In the genomic region with DNA sequence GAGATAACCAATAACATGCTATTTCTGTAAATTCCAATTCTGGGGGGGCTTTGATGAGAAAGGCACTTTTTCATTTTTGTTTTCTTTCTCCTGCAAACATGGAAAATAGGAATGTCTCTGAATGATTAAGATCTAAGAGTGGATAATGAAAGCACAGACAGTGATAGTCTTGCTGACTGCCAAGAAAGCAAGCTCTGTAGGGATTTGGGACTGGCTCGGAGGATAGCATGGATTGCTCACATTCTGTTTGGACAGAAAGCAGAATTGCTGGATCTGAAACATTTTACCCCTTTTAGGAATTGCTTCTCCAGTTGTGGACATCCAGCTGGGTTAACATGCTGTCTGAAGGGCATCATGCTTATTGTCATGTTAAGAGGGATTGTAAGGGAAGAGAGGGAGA, we compare ENCODE assay signal across 17 cellular contexts.
DNase-seq lines count a peak whose midpoint lies in the region; ATAC-seq, FAIRE-seq and TF ChIP-seq lines count a peak whose summit lies in the region.
"Had no signal": no experiment of that assay in that cellular context is flagged by ENCODE, and none has a peak within 500 bp of the region (broad histone marks: within the 10 kb centered on the region; RNA-seq: fewer than 3 reads in every experiment).

No MANE protein-coding gene starts in this region.

- H2BK20ac ChIP-seq in H1 (ENCODE audit: low read length), result no peak overlapping the region

- no peak overlapping the region for H4K8ac ChIP-seq in H1 (ENCODE audit: extremely low read depth, insufficient read depth, low read length)

- intact Hi-C loops in Right ventricle myocardium superior (cut with DNase I) (no loop called here), cardiac septum (cut with DNase I) (loop anchor here (10.0 kb wide), 1 partner anchor 145 kb away; a partner anchor contains a TSS)

- TF ChIP-seq RAD21 in H1 (IDR thresholded peaks at IDR 0.05 in 1 of 2, conservative IDR thresholded peaks at IDR 0.05 in 1 of 2; ENCODE audit: low read depth in 2 of 2, low read length in 2 of 2), result no peak

- CTCF ChIA-PET in H1 (lab: Charles Lee; ENCODE audit: partially characterized antibody), result no interaction called here

- ATAC-seq in Right ventricle myocardium superior (ENCODE audit: poor library complexity), result peak; percentile 74
- ATAC-seq in GM19397 (IDR thresholded peaks at IDR 0.05; ENCODE audit: unreplicated experiment), result no peak
- no peak for ATAC-seq in activated CD4-positive, CD25-positive, alpha-beta regulatory T cell treated with anti-CD3 and anti-CD28 coated beads, Interleukin-2, amount 50 U/mL, for 24 hours

- H2BK5ac ChIP-seq in H1 (ENCODE audit: low read depth, low read length), result no peak overlapping the region

- H3K79me1 ChIP-seq in H1 (ENCODE audit: low read depth, low read length), result no peaks in the 10 kb centered on the region

- no peak overlapping the region for H3K4me2 ChIP-seq in H1 (ENCODE audit: insufficient read depth in 1 of 2, low read depth in 2 of 2, low read length in 2 of 2)

- no peaks in the 10 kb centered on the region for H3K79me2 ChIP-seq in H1 (ENCODE audit: control insufficient read depth in 1 of 2, insufficient read depth in 2 of 2, low read length in 2 of 2)

- no peak overlapping the region for H2BK15ac ChIP-seq in H1 (ENCODE audit: low read length)

- no peak overlapping the region for H4K91ac ChIP-seq in H1 (replicated peaks; ENCODE audit: insufficient read length, low read length)

- FAIRE-seq in H1 (lab: Jason Lieb, UNC), result peak; percentile 66
- FAIRE-seq: GM12891 had no signal

- DNase-seq in Right ventricle myocardium superior (no peak), cardiac septum (ENCODE audit: low spot score) (no peak), H1 (ENCODE audit: low read depth in 1 of 2, low spot score in 2 of 2) (no peak), OCI-M2 (lab: John Stamatoyannopoulos, UW; ENCODE audit: unreplicated experiment) (no peak), HuH-7 (ENCODE audit: low spot score) (no peak)
- DNase-seq: CD4-positive, CD25-positive, alpha-beta regulatory T cell; Karpas-422; NCI-H1105 treated with DMSO at 0.1 percent for 48 hours; NCI-H1930; NCI-H2171; NCI-H82; Peyer's patch; SHP77 treated with DMSO at 0.1 percent for 48 hours had no signal

- H3K56ac ChIP-seq in H1 (replicated peaks; ENCODE audit: insufficient read length, low read depth, low read length), result no peak overlapping the region

- H2BK12ac ChIP-seq in H1 (ENCODE audit: low read depth, low read length), result no peak overlapping the region

- H3K4me1 ChIP-seq in H1 (replicated peaks in 1 of 4; ENCODE audit: control insufficient read depth in 3 of 4, insufficient read depth in 4 of 4, low read length in 3 of 4) (peaks cover 0 to 8% (median 5%) of the 10 kb centered on the region in 4 experiments; a peak in 4 of 7 replicates), muscle layer of colon (ENCODE audit: insufficient read depth, low read length) (peaks cover 7% of the 10 kb centered on the region)
- H3K4me1 ChIP-seq: Peyer's patch had no signal

- H3K14ac ChIP-seq in H1 (ENCODE audit: insufficient read length), result no peak overlapping the region

- H3K27me3 ChIP-seq in H1 (replicated peaks in 1 of 4; ENCODE audit: control insufficient read depth in 3 of 4, extremely low read depth in 1 of 4, insufficient read depth in 3 of 4, low read length in 3 of 4), result no peaks in the 10 kb centered on the region
- no peaks in the 10 kb centered on the region for H3K27me3 ChIP-seq in muscle layer of colon (ENCODE audit: control insufficient read depth in 1 of 2, insufficient read depth in 2 of 2, low read length in 2 of 2)
- H3K27me3 ChIP-seq: Peyer's patch had no signal

- H2AFZ ChIP-seq in H1 (ENCODE audit: low read length), result no peak overlapping the region

- WGBS in H1 (ENCODE audit: extremely low coverage in 1 of 2, insufficient coverage in 1 of 2, insufficient read length in 1 of 2, insufficient replicate concordance in 2 of 2, low coverage in 1 of 2, low lambda C conversion rate in 2 of 2, missing lambda C conversion rate in 1 of 2), 2 experiments, result 83% methylated on average over 1 of the region's 1 CpG; no CpG with 5 or more reads in 1 of the 2 experiments

- no peaks in the 10 kb centered on the region for H4K20me1 ChIP-seq in H1 (replicated peaks in 1 of 2; ENCODE audit: control insufficient read depth in 1 of 2, insufficient read depth in 2 of 2, low read length in 2 of 2)

- H3K27ac ChIP-seq in H1 (ENCODE audit: low read depth, low read length) (no peak overlapping the region), muscle layer of colon (ENCODE audit: low read depth, low read length) (peak overlapping the region; percentile 62)

- H3K9me3 ChIP-seq in H1 (ENCODE audit: insufficient read depth in 2 of 2, low read depth in 1 of 2, low read length in 1 of 2) (no peaks in the 10 kb centered on the region; a peak in 1 of 4 replicates), muscle layer of colon (ENCODE audit: low read length) (no peaks in the 10 kb centered on the region)
- H3K9me3 ChIP-seq: Peyer's patch had no signal

- POLR2A ChIA-PET in H1 (lab: Charles Lee; ENCODE audit: partially characterized antibody), result no interaction called here

- H3K23me2 ChIP-seq in H1 (ENCODE audit: low read depth, low read length), result no peaks in the 10 kb centered on the region

- H2BK120ac ChIP-seq in H1 (replicated peaks; ENCODE audit: low read depth, low read length), result no peak overlapping the region

- H3K4me3 ChIP-seq in H1 (ENCODE audit: extremely low read depth in 1 of 4, insufficient read depth in 2 of 4, low read depth in 3 of 4, low read length in 4 of 4) (no peak overlapping the region), muscle layer of colon (ENCODE audit: low read depth in 1 of 2, low read length in 2 of 2) (no peak overlapping the region)
- H3K4me3 ChIP-seq: Peyer's patch had no signal

- H3K4ac ChIP-seq in H1 (replicated peaks; ENCODE audit: insufficient read length, low read depth, low read length), result no peak overlapping the region

- no peaks in the 10 kb centered on the region for H3K36me3 ChIP-seq in H1 (ENCODE audit: control insufficient read depth in 2 of 4, insufficient read depth in 4 of 4, low read length in 3 of 4)
- H3K36me3 ChIP-seq in muscle layer of colon (ENCODE audit: insufficient read depth, low read length), result no peaks in the 10 kb centered on the region
- H3K36me3 ChIP-seq: Peyer's patch had no signal

- H4K5ac ChIP-seq in H1 (ENCODE audit: insufficient read length, low read depth, low read length), result no peak overlapping the region

- no peak overlapping the region for H2AK5ac ChIP-seq in H1 (ENCODE audit: low read depth, low read length)

- H3K9ac ChIP-seq in H1 (replicated peaks in 1 of 4; ENCODE audit: extremely low read depth in 1 of 4, low read depth in 3 of 4, low read length in 3 of 4), result no peak overlapping the region
- H3K9ac ChIP-seq in muscle layer of colon (ENCODE audit: low read length), result no peak overlapping the region

- TF ChIP-seq CTCF in H1 (IDR thresholded peaks at IDR 0.05; ENCODE audit: control extremely low read depth in 1 of 3, insufficient read depth in 1 of 3, low read depth in 1 of 3, low read length in 3 of 3), result no peak

- H3K18ac ChIP-seq in H1 (ENCODE audit: extremely low read depth, low read length), result no peak overlapping the region

- TF ChIP-seq EP300 in H1 (IDR thresholded peaks at IDR 0.05; ENCODE audit: borderline replicate concordance in 1 of 2, low read depth in 2 of 2, low read length in 2 of 2), result no peak

- no peak for TF ChIP-seq POLR2A in H1 (IDR thresholded peaks at IDR 0.05; ENCODE audit: control extremely low read depth in 1 of 2, low read depth in 2 of 2, low read length in 2 of 2)

- H3K23ac ChIP-seq in H1 (ENCODE audit: insufficient read length), result no peak overlapping the region

TF ChIP-seq in H1, 55 proteins besides CTCF, POLR2A, EP300 and RAD21:
- no peak for TF ChIP-seq CBX8 (IDR thresholded peaks at IDR 0.05; ENCODE audit: borderline replicate concordance, low read depth, low read length)
- no peak for TF ChIP-seq TAF1 (IDR thresholded peaks at IDR 0.05; ENCODE audit: low read depth, low read length)
- no peak for TF ChIP-seq TAF7 (optimal IDR thresholded peaks at IDR 0.05; ENCODE audit: borderline replicate concordance, low read depth, low read length)
- TF ChIP-seq TCF12 (IDR thresholded peaks at IDR 0.05; ENCODE audit: low read depth, low read length), result no peak
- no peak for TF ChIP-seq BCL11A (IDR thresholded peaks at IDR 0.05; ENCODE audit: low read depth in 2 of 2, low read length in 2 of 2)
- no peak for TF ChIP-seq CEBPB (IDR thresholded peaks at IDR 0.05; ENCODE audit: low read depth, low read length)
- TF ChIP-seq, protein P1, sequence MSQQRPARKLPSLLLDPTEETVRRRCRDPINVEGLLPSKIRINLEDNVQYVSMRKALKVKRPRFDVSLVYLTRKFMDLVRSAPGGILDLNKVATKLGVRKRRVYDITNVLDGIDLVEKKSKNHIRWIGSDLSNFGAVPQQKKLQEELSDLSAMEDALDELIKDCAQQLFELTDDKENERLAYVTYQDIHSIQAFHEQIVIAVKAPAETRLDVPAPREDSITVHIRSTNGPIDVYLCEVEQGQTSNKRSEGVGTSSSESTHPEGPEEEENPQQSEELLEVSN (IDR thresholded peaks at IDR 0.05), result no peak
- TF ChIP-seq CHD1 (IDR thresholded peaks at IDR 0.05; ENCODE audit: low read depth, low read length), result no peak
- TF ChIP-seq HDAC6 (IDR thresholded peaks at IDR 0.05; ENCODE audit: low read depth, low read length), result no peak
- no peak for TF ChIP-seq SUZ12 (IDR thresholded peaks at IDR 0.05; ENCODE audit: low read length)
- no peak for TF ChIP-seq HDAC2 (IDR thresholded peaks at IDR 0.05; ENCODE audit: borderline replicate concordance in 1 of 2, low read depth in 2 of 2, low read length in 2 of 2)
TF ChIP-seq in H1: peak in this region for 0.
